In the genomic region with DNA sequence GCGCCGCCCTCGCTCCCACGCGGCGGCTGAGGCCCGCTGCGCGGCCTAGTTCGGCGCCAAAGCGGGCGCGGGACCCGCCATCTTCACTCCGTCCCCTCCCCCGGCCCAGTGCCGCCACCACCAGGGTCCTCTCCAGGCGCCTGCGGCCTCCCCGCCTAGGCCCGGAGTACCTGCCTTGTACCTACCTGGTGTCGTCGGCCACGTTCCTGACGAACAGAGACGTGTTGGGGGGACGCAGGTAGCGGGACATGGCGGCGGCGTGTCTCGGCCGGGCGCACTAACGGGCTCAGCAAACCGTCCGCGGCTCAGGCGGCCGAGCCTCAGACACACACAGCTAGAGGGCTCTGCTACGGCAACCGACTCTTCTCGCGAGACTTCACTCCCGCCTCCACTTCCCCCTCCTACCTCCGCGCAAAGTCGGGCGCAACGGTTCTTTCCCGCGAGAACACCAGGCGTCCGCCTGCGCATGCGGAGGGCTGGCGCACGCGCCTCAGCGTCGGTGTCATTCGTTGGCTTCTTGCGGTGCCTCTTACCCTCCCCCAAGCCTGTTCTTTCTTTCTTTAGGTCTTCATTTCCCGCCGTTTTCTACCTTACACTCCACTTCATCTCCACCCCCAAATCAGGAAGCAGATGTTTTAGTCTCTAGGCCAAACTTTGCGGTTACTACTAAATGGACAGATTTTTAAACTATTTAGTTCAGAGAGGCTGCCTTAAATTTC, we compare ENCODE assay signal across 8 cellular contexts. TPM values are rescaled to one million over a fixed set of nuclear protein-coding genes. Genes with fewer than 3 reads are reported as not detected.
DNase-seq lines count a peak whose midpoint lies in the region; ATAC-seq and TF ChIP-seq lines count a peak whose summit lies in the region.

TSS of gene SRSF10 (minus strand) at position 322 of the 719 bp plus-strand sequence. CDS start at position 250, 72 bp downstream.

- peaks cover 26% of the 10 kb centered on the region for H3K4me1 ChIP-seq in PC-3 (ENCODE audit: insufficient read depth, low read length)

- DNase-seq in DMS53 (lab: John Stamatoyannopoulos, UW) (peak; percentile 100), PC-3 (peak; percentile 99), activated T-cell treated with anti-CD3 and anti-CD28 coated beads for 48 hours (ENCODE audit: low read depth) (peak; percentile 96), epithelial cell of prostate (ENCODE audit: low read depth, low spot score) (peak; percentile 90), mucosa of gallbladder (ENCODE audit: low spot score) (peak; percentile 99)
- peak; percentile 100 for DNase-seq in Jurkat, Clone E6-1 (ENCODE audit: low read depth, low spot score)
- DNase-seq in stimulated activated CD8-positive, alpha-beta memory T cell treated with anti-CD3 and anti-CD28 coated beads, Interleukin-4, amount 100 ng/mL, for 4 hours (ENCODE audit: low read depth in 2 of 2, low spot score in 1 of 2), result peak; percentile 88 to 97

- peak within 1 kb of the TSS; percentile 81 for H2AFZ ChIP-seq in PC-3 (ENCODE audit: low read length)

- H3K4me3 ChIP-seq in Jurkat, Clone E6-1 (ENCODE audit: low read length), result peak within 1 kb of the TSS; percentile 56
- peak within 1 kb of the TSS; percentile 94 for H3K4me3 ChIP-seq in PC-3 (ENCODE audit: low read length)

- H3K27me3 ChIP-seq in PC-3 (ENCODE audit: low read length), result no peaks in the 10 kb centered on the region

- no peaks in the 10 kb centered on the region for H3K9me3 ChIP-seq in PC-3 (ENCODE audit: low read length)

- H3K9me2 ChIP-seq in PC-3 (replicated peaks; ENCODE audit: low read length), result no peaks in the 10 kb centered on the region

- ATAC-seq in GM21619 (IDR thresholded peaks at IDR 0.05; ENCODE audit: unreplicated experiment) (peak; percentile 82), PC-3 (peak; percentile 96)

- H4K20me1 ChIP-seq in PC-3 (ENCODE audit: low read length), result peaks cover 46% of the 10 kb centered on the region

- peak within 1 kb of the TSS; percentile 96 for H3K4me2 ChIP-seq in PC-3 (ENCODE audit: low read length)

- intact Hi-C loops in PC-3 (cut with micrococcal nuclease), result loop anchor here (1.0 kb wide), 1 partner anchor 38 kb away; no protein-coding TSS in a partner anchor

- H3K9ac ChIP-seq in PC-3 (ENCODE audit: low read length), result peak within 1 kb of the TSS; percentile 100

- no TSS peak for BruUV-seq in PC-3 (replicated peaks; lab: Mats Ljungman, UMichigan)

- H3F3A ChIP-seq in PC-3 (ENCODE audit: low read length, unreplicated experiment), result no peaks in the 10 kb centered on the region

- peak; percentile 28; the same call in 1 of the 2 replicates for TF ChIP-seq CTCF in PC-3 (conservative IDR thresholded peaks at IDR 0.05; ENCODE audit: low read depth, low read length)

- peaks cover 36% of the 10 kb centered on the region for H3K36me3 ChIP-seq in PC-3 (ENCODE audit: low read depth, low read length)

- peaks cover 50% of the 10 kb centered on the region for H3K79me2 ChIP-seq in PC-3 (ENCODE audit: low read length)

- POLR2A ChIA-PET in PC-3 (lab: Charles Lee; ENCODE audit: unreplicated experiment), result interaction anchor here (0.6 kb wide), 5 partner anchors 9 to 171 kb away, joined by 3 to 6 read pairs (median 4); no protein-coding TSS in a partner anchor

- CTCF ChIA-PET in PC-3 (lab: Charles Lee), result interaction anchor here (0.6 kb wide), 2 partner anchors 21 to 91 kb away, joined by 3 to 4 read pairs; no protein-coding TSS in a partner anchor

- H3K27ac ChIP-seq in PC-3 (ENCODE audit: low read length) (peak within 1 kb of the TSS; percentile 81), epithelial cell of prostate (peak within 1 kb of the TSS; percentile 87)

RNA-seq across cellular contexts. Expression of gene SRSF10, which starts in this region (rescaled TPM):
- 197 TPM for polyA plus RNA-seq in Jurkat, Clone E6-1 (2012; ENCODE audit: insufficient read depth, insufficient read length)
- total RNA-seq in PC-3 (2014; rRNA removed), result 109 and 121 TPM in 2 replicates
- total RNA-seq in mucosa of gallbladder, result 78.9 TPM

Comparison
In these comparisons a context has a peak if more than half of its experiments do, and no peak if none do; other contexts are left out.
1. Peak in every context shown above with its lines: DNase-seq, ATAC-seq, H3K4me3 ChIP-seq and H3K27ac ChIP-seq.